12 cellular contexts compared by ENCODE assay signal in genomic region chr11:102488208-102488607, GRCh38. TPM values are rescaled to one million over a fixed set of nuclear protein-coding genes. Genes with fewer than 3 reads are reported as not detected.
A peak's percentile ranks its signal among the peaks of the same experiment; 100 is the strongest.
DNase-seq lines count a peak whose midpoint lies in the region; ATAC-seq and TF ChIP-seq lines count a peak whose summit lies in the region.
"Had no signal": no experiment of that assay in that cellular context is flagged by ENCODE, and none has a peak within 500 bp of the region (broad histone marks: within the 10 kb centered on the region; RNA-seq: fewer than 3 reads in every experiment).

No MANE protein-coding gene starts in this region.

- H3K27me3 Mint-ChIP-seq in activated T-helper 1 cell treated with anti-CD3 and anti-CD28 coated beads, Interleukin-12 subunit alpha, Interleukin-12 subunit beta, Interleukin-2, Interleukin-4 antibody, amounts not matched to agents 30 ng/mL and 10 ng/mL and 1 ng/mL, durations not matched to agents 14 hours and 24 hours and 36 hours (ENCODE audit: insufficient read depth): peaks cover 2% of the 10 kb centered on the region
- H3K27me3 Mint-ChIP-seq: T-cell had no signal

- TF ChIP-seq CTCF in upper lobe of right lung (IDR thresholded peaks at IDR 0.05): no peak

- H3K9me3 ChIP-seq in upper lobe of right lung: no peaks in the 10 kb centered on the region
- H3K9me3 ChIP-seq: BE2C had no signal

- DNase-seq in upper lobe of right lung (no peak), islet precursor cell (no peak), erythroblast (lab: John Stamatoyannopoulos, UW) (no peak)
- DNase-seq in activated T-helper 1 cell treated with anti-CD3 and anti-CD28 coated beads, Interleukin-12 subunit alpha, Interleukin-12 subunit beta, Interleukin-2, Interleukin-4 antibody, amounts not matched to agents 30 ng/mL and 10 ng/mL and 1 ng/mL, durations not matched to agents 14 hours and 24 hours and 36 hours (ENCODE audit: low spot score): no peak
- DNase-seq: BE2C, T-cell had no signal

- H3K4me1 Mint-ChIP-seq in activated T-helper 1 cell treated with anti-CD3 and anti-CD28 coated beads, Interleukin-12 subunit alpha, Interleukin-12 subunit beta, Interleukin-2, Interleukin-4 antibody, amounts not matched to agents 30 ng/mL and 10 ng/mL and 1 ng/mL, durations not matched to agents 14 hours and 24 hours and 36 hours (ENCODE audit: low read depth): peaks cover 48% of the 10 kb centered on the region

- H3K27me3 ChIP-seq in upper lobe of right lung: no peaks in the 10 kb centered on the region
- H3K27me3 ChIP-seq: BE2C had no signal

- no peak overlapping the region for H3K27ac ChIP-seq in upper lobe of right lung
- H3K27ac ChIP-seq: HL-60 had no signal

- H3K4me1 ChIP-seq in upper lobe of right lung: no peaks in the 10 kb centered on the region
- H3K4me1 ChIP-seq: BE2C had no signal

- H3K27ac Mint-ChIP-seq in activated T-helper 1 cell treated with anti-CD3 and anti-CD28 coated beads, Interleukin-12 subunit alpha, Interleukin-12 subunit beta, Interleukin-2, Interleukin-4 antibody, amounts not matched to agents 30 ng/mL and 10 ng/mL and 1 ng/mL, durations not matched to agents 14 hours and 24 hours and 36 hours: no peak overlapping the region
- H3K27ac Mint-ChIP-seq: T-cell had no signal

- H3K4me3 ChIP-seq in upper lobe of right lung: no peak overlapping the region

- no peak overlapping the region for H3K4me3 Mint-ChIP-seq in activated T-helper 1 cell treated with anti-CD3 and anti-CD28 coated beads, Interleukin-12 subunit alpha, Interleukin-12 subunit beta, Interleukin-2, Interleukin-4 antibody, amounts not matched to agents 30 ng/mL and 10 ng/mL and 1 ng/mL, durations not matched to agents 14 hours and 24 hours and 36 hours
- H3K4me3 Mint-ChIP-seq: T-cell had no signal

- no peaks in the 10 kb centered on the region for H3K36me3 ChIP-seq in upper lobe of right lung
- H3K36me3 ChIP-seq: BE2C had no signal

- ATAC-seq in GM18498 (IDR thresholded peaks at IDR 0.05; ENCODE audit: unreplicated experiment): peak; percentile 96
- peak; percentile 78 for ATAC-seq in GM19351 (IDR thresholded peaks at IDR 0.05; ENCODE audit: unreplicated experiment)
- ATAC-seq in HG02642 (IDR thresholded peaks at IDR 0.05; ENCODE audit: poor library complexity, unreplicated experiment): peak; percentile 88
- ATAC-seq in HG03439 (IDR thresholded peaks at IDR 0.05; ENCODE audit: unreplicated experiment): peak; percentile 71
- no peak for ATAC-seq in upper lobe of right lung
- ATAC-seq: T-cell had no signal

- intact Hi-C loops in upper lobe of right lung (cut with DNase I): loop anchor here (10.0 kb wide), 1 partner anchor 93 kb away; no protein-coding TSS in a partner anchor
- intact Hi-C loops in activated T-helper 1 cell treated with anti-CD3 and anti-CD28 coated beads, Interleukin-12 subunit alpha, Interleukin-12 subunit beta, Interleukin-2, Interleukin-4 antibody, amounts not matched to agents 30 ng/mL and 10 ng/mL and 1 ng/mL, durations not matched to agents 14 hours and 24 hours and 36 hours (cut with micrococcal nuclease): loop anchor here (2.0 kb wide), 1 partner anchor 13 kb away; no protein-coding TSS in a partner anchor

- TF ChIP-seq POLR2A in erythroblast (IDR thresholded peaks at IDR 0.05; ENCODE audit: low read length): no peak

- H3K36me3 Mint-ChIP-seq in activated T-helper 1 cell treated with anti-CD3 and anti-CD28 coated beads, Interleukin-12 subunit alpha, Interleukin-12 subunit beta, Interleukin-2, Interleukin-4 antibody, amounts not matched to agents 30 ng/mL and 10 ng/mL and 1 ng/mL, durations not matched to agents 14 hours and 24 hours and 36 hours (ENCODE audit: low read depth): no peaks in the 10 kb centered on the region
- H3K36me3 Mint-ChIP-seq: T-cell had no signal

- H3K9me3 Mint-ChIP-seq in activated T-helper 1 cell treated with anti-CD3 and anti-CD28 coated beads, Interleukin-12 subunit alpha, Interleukin-12 subunit beta, Interleukin-2, Interleukin-4 antibody, amounts not matched to agents 30 ng/mL and 10 ng/mL and 1 ng/mL, durations not matched to agents 14 hours and 24 hours and 36 hours: no peaks in the 10 kb centered on the region
- H3K9me3 Mint-ChIP-seq: T-cell had no signal

RNA-seq across cellular contexts. Expression of gene TMEM123, which starts 35.6 kb away (rescaled TPM):
- total RNA-seq in upper lobe of right lung: 203 TPM
- 206 and 231 TPM in 2 replicates for total RNA-seq in activated T-helper 1 cell treated with anti-CD3 and anti-CD28 coated beads, Interleukin-12 subunit alpha, Interleukin-12 subunit beta, Interleukin-2, Interleukin-4 antibody, amounts not matched to agents 30 ng/mL and 10 ng/mL and 1 ng/mL, durations not matched to agents 14 hours and 24 hours and 36 hours

RNA-seq across cellular contexts. Expression of gene MMP7, which starts 42.3 kb away (rescaled TPM):
- 16.0 TPM for total RNA-seq in upper lobe of right lung
- total RNA-seq in activated T-helper 1 cell treated with anti-CD3 and anti-CD28 coated beads, Interleukin-12 subunit alpha, Interleukin-12 subunit beta, Interleukin-2, Interleukin-4 antibody, amounts not matched to agents 30 ng/mL and 10 ng/mL and 1 ng/mL, durations not matched to agents 14 hours and 24 hours and 36 hours: not detected in 2 replicates
- total RNA-seq: endothelial cell of umbilical vein had no signal

Comparison
In these comparisons a context has a peak if more than half of its experiments do, and no peak if none do; other contexts are left out.
1. RNA of gene MMP7, which starts 42.3 kb away (total RNA-seq): 16.0 TPM in upper lobe of right lung (single experiment); not detected in activated T-helper 1 cell treated with anti-CD3 and anti-CD28 coated beads, Interleukin-12 subunit alpha, Interleukin-12 subunit beta, Interleukin-2, Interleukin-4 antibody, amounts not matched to agents 30 ng/mL and 10 ng/mL and 1 ng/mL, durations not matched to agents 14 hours and 24 hours and 36 hours; every median in the first group is over 10 times any median in the second.